Comparison of ENCODE assay signal across 1 cellular context in genomic region chr13:42275506-42275905, GRCh38.
A peak's percentile ranks its signal among the peaks of the same experiment; 100 is the strongest.
TF ChIP-seq lines count a peak whose summit lies in the region.

No MANE protein-coding gene starts in this region.

TF ChIP-seq in H1, 55 proteins besides CTCF, POLR2A, EP300 and RAD21:
- TF ChIP-seq KDM5A (IDR thresholded peaks at IDR 0.05; ENCODE audit: low read length) = no peak
- peak; percentile 79; the same call in 1 of the 2 replicates for TF ChIP-seq KDM1A (IDR thresholded peaks at IDR 0.05; ENCODE audit: borderline replicate concordance, low read length)
